Comparison of ENCODE assay signal across 24 cellular contexts in genomic region chr1:157971723-157972122, GRCh38. TPM values are rescaled to one million over a fixed set of nuclear protein-coding genes. Genes with fewer than 3 reads are reported as not detected.
DNase-seq lines count a peak whose midpoint lies in the region; ATAC-seq, FAIRE-seq and TF ChIP-seq lines count a peak whose summit lies in the region.
"Had no signal": no experiment of that assay in that cellular context is flagged by ENCODE, and none has a peak within 500 bp of the region (broad histone marks: within the 10 kb centered on the region; RNA-seq: fewer than 3 reads in every experiment).

No MANE protein-coding gene starts in this region.

- H3K9ac ChIP-seq in H1 (replicated peaks in 1 of 4; ENCODE audit: extremely low read depth in 1 of 4, low read depth in 3 of 4, low read length in 3 of 4), result no peak overlapping the region
- H3K9ac ChIP-seq: BLaER1 treated with 17β-estradiol and CSF1 and Interleukin-3, amounts not matched to agents 10 nM and 100 nM had no signal

- H3K56ac ChIP-seq in H1 (replicated peaks; ENCODE audit: insufficient read length, low read depth, low read length), result no peak overlapping the region

- H3K9me3 ChIP-seq in A549 (peaks cover 20% of the 10 kb centered on the region; the same call in 2 of the 3 replicates), A673 (ENCODE audit: low read depth, low read length, poor library complexity, severe bottlenecking) (peaks cover 10% of the 10 kb centered on the region), HEK293 (ENCODE audit: control insufficient read depth, insufficient read depth, low read depth, low read length) (no peaks in the 10 kb centered on the region), H1 (ENCODE audit: insufficient read depth in 2 of 2, low read depth in 1 of 2, low read length in 1 of 2) (peaks cover 18 to 20% of the 10 kb centered on the region in 2 experiments), ascending aorta (no peaks in the 10 kb centered on the region)
- H3K9me3 ChIP-seq: BE2C had no signal

- H3K36me3 ChIP-seq in A673 (ENCODE audit: insufficient read depth, low read length, poor library complexity, severe bottlenecking), result no peaks in the 10 kb centered on the region
- H3K36me3 ChIP-seq in HEK293 (ENCODE audit: control insufficient read depth in 2 of 2, insufficient read depth in 1 of 2, low read length in 2 of 2), result no peaks in the 10 kb centered on the region
- no peaks in the 10 kb centered on the region for H3K36me3 ChIP-seq in H1 (ENCODE audit: control insufficient read depth in 2 of 4, insufficient read depth in 4 of 4, low read length in 3 of 4)
- H3K36me3 ChIP-seq in ascending aorta, result no peaks in the 10 kb centered on the region
- H3K36me3 ChIP-seq: BE2C; BLaER1 treated with 17β-estradiol and CSF1 and Interleukin-3, amounts not matched to agents 10 nM and 100 nM had no signal

- H3K27me3 Mint-ChIP-seq in activated CD4-positive, alpha-beta T cell treated with anti-CD3 and anti-CD28 coated beads, Interleukin-2, amount 10 ng/mL, durations not matched to agents 24 days and 14 days, result no peaks in the 10 kb centered on the region

- ATAC-seq in A549, result no peak
- ATAC-seq in Right ventricle myocardium inferior, result no peak
- ATAC-seq in GM18909 (IDR thresholded peaks at IDR 0.05; ENCODE audit: poor library complexity, unreplicated experiment), result no peak
- ATAC-seq: HCT116 had no signal

- H3K4me3 Mint-ChIP-seq in activated CD4-positive, alpha-beta T cell treated with anti-CD3 and anti-CD28 coated beads, Interleukin-2, amount 10 ng/mL, durations not matched to agents 24 days and 14 days, result no peak overlapping the region
- H3K4me3 Mint-ChIP-seq: CD14-positive monocyte; CD4-positive, alpha-beta memory T cell; H9; HFFc6 had no signal

- no peak overlapping the region for H2AFZ ChIP-seq in H1 (ENCODE audit: low read length)

- TF ChIP-seq RAD21 in A549 (conservative IDR thresholded peaks at IDR 0.05 in 1 of 2, IDR thresholded peaks at IDR 0.05 in 1 of 2) (no peak), H1 (IDR thresholded peaks at IDR 0.05 in 1 of 2, conservative IDR thresholded peaks at IDR 0.05 in 1 of 2; ENCODE audit: low read depth in 2 of 2, low read length in 2 of 2) (no peak)

- FAIRE-seq in A549 (lab: Jason Lieb, UNC), result no peak
- no peak for FAIRE-seq in H1 (lab: Jason Lieb, UNC)
- FAIRE-seq: GM12891, GM18507 had no signal

- H3K14ac ChIP-seq in H1 (ENCODE audit: insufficient read length), result no peak overlapping the region

- H3K4me1 ChIP-seq in A549, result peaks cover 27% of the 10 kb centered on the region
- peaks cover 50% of the 10 kb centered on the region for H3K4me1 ChIP-seq in A673 (ENCODE audit: insufficient read depth, low read length, poor library complexity, severe bottlenecking)
- H3K4me1 ChIP-seq in HEK293 (ENCODE audit: control insufficient read depth, insufficient read depth, low read length), result no peaks in the 10 kb centered on the region
- H3K4me1 ChIP-seq in H1 (replicated peaks in 1 of 4; ENCODE audit: control insufficient read depth in 3 of 4, insufficient read depth in 4 of 4, low read length in 3 of 4), result 0 out of 7 replicates have a peak, but pooled peaks cover 0 to 2% (median 0%) of the 10 kb centered on the region in 4 experiments
- H3K4me1 ChIP-seq in ascending aorta, result peaks cover 11 to 12% of the 10 kb centered on the region in 2 donors
- H3K4me1 ChIP-seq: BE2C had no signal

- H3K23me2 ChIP-seq in H1 (ENCODE audit: low read depth, low read length), result no peaks in the 10 kb centered on the region

- no peak overlapping the region for H2BK15ac ChIP-seq in H1 (ENCODE audit: low read length)

- H3K27ac ChIP-seq in A549 (no peak overlapping the region), A673 (ENCODE audit: low read depth, low read length, poor library complexity, severe bottlenecking) (peak overlapping the region; percentile 92), HEK293 (ENCODE audit: extremely low read depth, low read depth, low read length) (no peak overlapping the region), H1 (ENCODE audit: low read depth, low read length) (no peak overlapping the region), ascending aorta (no peak overlapping the region)
- H3K27ac ChIP-seq: BLaER1 treated with 17β-estradiol and CSF1 and Interleukin-3, amounts not matched to agents 10 nM and 100 nM had no signal

- no peaks in the 10 kb centered on the region for H3K79me2 ChIP-seq in H1 (ENCODE audit: control insufficient read depth in 1 of 2, insufficient read depth in 2 of 2, low read length in 2 of 2)

- no peaks in the 10 kb centered on the region for H3K36me3 Mint-ChIP-seq in activated CD4-positive, alpha-beta T cell treated with anti-CD3 and anti-CD28 coated beads, Interleukin-2, amount 10 ng/mL, durations not matched to agents 24 days and 14 days (ENCODE audit: low read depth)
- H3K36me3 Mint-ChIP-seq: CD14-positive monocyte; CD4-positive, alpha-beta memory T cell had no signal

- H3K23ac ChIP-seq in H1 (ENCODE audit: insufficient read length), result no peak overlapping the region

- no peaks in the 10 kb centered on the region for H3K79me1 ChIP-seq in H1 (ENCODE audit: low read depth, low read length)

- H3K4me1 Mint-ChIP-seq in activated CD4-positive, alpha-beta T cell treated with anti-CD3 and anti-CD28 coated beads, Interleukin-2, amount 10 ng/mL, durations not matched to agents 24 days and 14 days, result no peaks in the 10 kb centered on the region
- H3K4me1 Mint-ChIP-seq: CD4-positive, alpha-beta memory T cell had no signal

- no peak overlapping the region for H2BK20ac ChIP-seq in H1 (ENCODE audit: low read length)

- H3K4ac ChIP-seq in H1 (replicated peaks; ENCODE audit: insufficient read length, low read depth, low read length), result no peak overlapping the region

- H2BK5ac ChIP-seq in H1 (ENCODE audit: low read depth, low read length), result no peak overlapping the region

- H4K5ac ChIP-seq in H1 (ENCODE audit: insufficient read length, low read depth, low read length), result no peak overlapping the region

- no peak overlapping the region for H3K18ac ChIP-seq in H1 (ENCODE audit: extremely low read depth, low read length)

- POLR2A ChIA-PET in A549 (lab: Yijun Ruan, JAX) (no interaction called here), A673 (lab: Charles Lee; ENCODE audit: low non-redundant PET) (no interaction called here), HEK293 (lab: Yijun Ruan, JAX) (interaction anchor here (1.2 kb wide), 1 partner anchor 20 kb away, joined by 4 read pairs; no protein-coding TSS in a partner anchor), H1 (lab: Charles Lee; ENCODE audit: partially characterized antibody) (interaction anchor here (1.5 kb wide), 1 partner anchor 22 kb away, joined by 6 read pairs; the partner anchor contains the start of gene KIRREL1)

- no peak overlapping the region for H4K8ac ChIP-seq in H1 (ENCODE audit: extremely low read depth, insufficient read depth, low read length)

- H4K20me1 ChIP-seq in H1 (replicated peaks in 1 of 2; ENCODE audit: control insufficient read depth in 1 of 2, insufficient read depth in 2 of 2, low read length in 2 of 2), result no peaks in the 10 kb centered on the region
- H4K20me1 ChIP-seq: BLaER1 treated with 17β-estradiol and CSF1 and Interleukin-3, amounts not matched to agents 10 nM and 100 nM had no signal

- no peak for TF ChIP-seq CTCF in A549 (IDR thresholded peaks at IDR 0.05)
- TF ChIP-seq CTCF in A673 (conservative IDR thresholded peaks at IDR 0.05; ENCODE audit: low read depth, low read length), result no peak
- no peak for TF ChIP-seq CTCF in HEK293 (tag by site-specific recombination; IDR thresholded peaks at IDR 0.05)
- no peak for TF ChIP-seq CTCF in H1 (IDR thresholded peaks at IDR 0.05; ENCODE audit: control extremely low read depth in 1 of 3, insufficient read depth in 1 of 3, low read depth in 1 of 3, low read length in 3 of 3)
- no peak for TF ChIP-seq CTCF in ascending aorta (IDR thresholded peaks at IDR 0.05)

- H3K4me2 ChIP-seq in A549, result no peak overlapping the region
- H3K4me2 ChIP-seq in H1 (ENCODE audit: insufficient read depth in 1 of 2, low read depth in 2 of 2, low read length in 2 of 2), result no peak overlapping the region
- H3K4me2 ChIP-seq: BLaER1 treated with 17β-estradiol and CSF1 and Interleukin-3, amounts not matched to agents 10 nM and 100 nM had no signal

- no peak overlapping the region for H4K91ac ChIP-seq in H1 (replicated peaks; ENCODE audit: insufficient read length, low read length)

- TF ChIP-seq EP300 in A549 (IDR thresholded peaks at IDR 0.05), result no peak
- no peak for TF ChIP-seq EP300 in H1 (IDR thresholded peaks at IDR 0.05; ENCODE audit: borderline replicate concordance in 1 of 2, low read depth in 2 of 2, low read length in 2 of 2)

- no peak overlapping the region for H3K27ac Mint-ChIP-seq in activated CD4-positive, alpha-beta T cell treated with anti-CD3 and anti-CD28 coated beads, Interleukin-2, amount 10 ng/mL, durations not matched to agents 24 days and 14 days
- H3K27ac Mint-ChIP-seq: CD14-positive monocyte; CD4-positive, alpha-beta memory T cell; H9; HFFc6 had no signal

- no peak overlapping the region for H2BK12ac ChIP-seq in H1 (ENCODE audit: low read depth, low read length)

- intact Hi-C loops in A673 (cut with micrococcal nuclease; ENCODE audit: unreplicated experiment) (no loop called here), Right ventricle myocardium inferior (cut with DNase I) (no loop called here), ascending aorta (cut with DNase I) (no loop called here)
- intact Hi-C loops in activated CD4-positive, alpha-beta T cell treated with anti-CD3 and anti-CD28 coated beads, Interleukin-2, amount 10 ng/mL, durations not matched to agents 24 days and 14 days (cut with micrococcal nuclease), result no loop called here

- H3K27me3 ChIP-seq in A673 (replicated peaks; ENCODE audit: insufficient read depth, low read depth, low read length, poor library complexity), result no peaks in the 10 kb centered on the region
- H3K27me3 ChIP-seq in H1 (replicated peaks in 1 of 4; ENCODE audit: control insufficient read depth in 3 of 4, extremely low read depth in 1 of 4, insufficient read depth in 3 of 4, low read length in 3 of 4), result no peaks in the 10 kb centered on the region
- no peaks in the 10 kb centered on the region for H3K27me3 ChIP-seq in ascending aorta
- H3K27me3 ChIP-seq: BE2C; BLaER1 treated with 17β-estradiol and CSF1 and Interleukin-3, amounts not matched to agents 10 nM and 100 nM had no signal

- H2AK5ac ChIP-seq in H1 (ENCODE audit: low read depth, low read length), result no peak overlapping the region

- TF ChIP-seq POLR2A in A549 (IDR thresholded peaks at IDR 0.05; ENCODE audit: low read length) (no peak), H1 (IDR thresholded peaks at IDR 0.05; ENCODE audit: control extremely low read depth in 1 of 2, low read depth in 2 of 2, low read length in 2 of 2) (no peak)

- CTCF ChIA-PET in A549 (lab: Yijun Ruan, JAX), result interaction anchor here (1.0 to 42.7 kb wide), 8 partner anchors 8 to 141 kb away, joined by 3 to 2212 read pairs (median 30); partner anchors contain the start of gene KIRREL1
- CTCF ChIA-PET in A673 (lab: Charles Lee), result no interaction called here
- CTCF ChIA-PET in HEK293 (lab: Yijun Ruan, JAX), result interaction anchor here (1.1 to 18.5 kb wide), 7 partner anchors 9 to 149 kb away, joined by 3 to 805 read pairs (median 27); partner anchors contain the start of gene KIRREL1
- CTCF ChIA-PET in H1 (lab: Charles Lee; ENCODE audit: partially characterized antibody), result interaction anchor here (1.2 to 53.4 kb wide), 7 partner anchors 8 to 138 kb away, joined by 3 to 2918 read pairs (median 51); partner anchors contain the start of gene KIRREL1

- BruUV-seq in A673 (replicated peaks; lab: Mats Ljungman, UMichigan), result no TSS peak

- no peak overlapping the region for H2BK120ac ChIP-seq in H1 (replicated peaks; ENCODE audit: low read depth, low read length)

- no peak for DNase-seq in A549 (ENCODE audit: low read depth in 1 of 2, low spot score in 1 of 2)
- DNase-seq in A673 (ENCODE audit: low spot score), result no peak
- DNase-seq in H1 (ENCODE audit: low read depth in 1 of 2, low spot score in 2 of 2), result no peak
- DNase-seq in Right ventricle myocardium inferior (ENCODE audit: missing footprints), result no peak
- no peak for DNase-seq in ascending aorta (ENCODE audit: low spot score in 2 of 2)
- DNase-seq in activated CD4-positive, alpha-beta T cell treated with anti-CD3 and anti-CD28 coated beads, Interleukin-2, amount 10 ng/mL, durations not matched to agents 24 days and 14 days, result no peak
- DNase-seq: ACHN; AML-193; BE2C; Calu3; CD4-positive, alpha-beta memory T cell; COR-L47; DMS53; DMS79 treated with DMSO at 0.1 percent for 48 hours; GF-D8; H9; HFFc6 had no signal

- no peak overlapping the region for H3K4me3 ChIP-seq in A549
- H3K4me3 ChIP-seq in A673 (ENCODE audit: low read depth, low read length, poor library complexity, severe bottlenecking), result no peak overlapping the region
- no peak overlapping the region for H3K4me3 ChIP-seq in HEK293 (ENCODE audit: low read depth, low read length)
- H3K4me3 ChIP-seq in H1 (ENCODE audit: extremely low read depth in 1 of 4, insufficient read depth in 2 of 4, low read depth in 3 of 4, low read length in 4 of 4), result no peak overlapping the region
- H3K4me3 ChIP-seq in ascending aorta, result no peak overlapping the region
- H3K4me3 ChIP-seq: BLaER1 treated with 17β-estradiol and CSF1 and Interleukin-3, amounts not matched to agents 10 nM and 100 nM had no signal

- H3K9me3 Mint-ChIP-seq in activated CD4-positive, alpha-beta T cell treated with anti-CD3 and anti-CD28 coated beads, Interleukin-2, amount 10 ng/mL, durations not matched to agents 24 days and 14 days, result no peaks in the 10 kb centered on the region

RNA-seq across cellular contexts. Expression of gene KIRREL1, which starts 21.7 kb away (rescaled TPM):
- polyA plus RNA-seq in A549 (2011; rRNA removed), result 18.7 and 26.2 TPM in 2 replicates
- polyA plus RNA-seq in A549 (2012; cell fraction: cytosol; rRNA removed), result 18.7 and 25.7 TPM in 2 replicates
- polyA plus RNA-seq in A549 (2012; cell fraction: nucleus; rRNA removed), result 56.7 and 57.8 TPM in 2 replicates
- polyA plus RNA-seq in A549 (2017; fragmentation: RNase III; extraction: RNeasy Plus Mini Kit Qiagen cat#74134 plus additional on column Dnase treatment), result 41.3 to 43.8 TPM (median 41.3 TPM) in 3 replicates
- 41.2 and 49.0 TPM in 2 replicates for polyA minus RNA-seq in A549 (2011; rRNA and poly(A)+ RNA removed)
- 187 and 211 TPM in 2 replicates for total RNA-seq in A673 (2021)
- 39.0 and 41.8 TPM in 2 replicates for total RNA-seq in H1 (2021; fragmentation: NEBNext Ultra II Directional; extraction: Animal tissue kit (Norgen Biotek cat#: 25700))
- polyA plus RNA-seq in H1 (2011; rRNA removed), result 14.2 and 22.9 TPM in 2 replicates
- polyA plus RNA-seq in H1 (2011; cell fraction: cytosol; rRNA removed), result 12.9 TPM
- 36.8 TPM for polyA plus RNA-seq in H1 (2011; cell fraction: nucleus; rRNA removed)
- 19.9 to 26.0 TPM (median 24.2 TPM) in 4 replicates for polyA plus RNA-seq in H1 (2012, experiment 1 of 2)
- 13.6 TPM for polyA plus RNA-seq in H1 (2012, experiment 2 of 2)
- 25.7 TPM for polyA plus RNA-seq in H1 (2013, experiment 1 of 2)
- polyA plus RNA-seq in H1 (2013, experiment 2 of 2), result 28.4 TPM
- polyA minus RNA-seq in H1 (2011; rRNA and poly(A)+ RNA removed), result 27.1 and 34.3 TPM in 2 replicates
- 19.2 TPM for polyA minus RNA-seq in H1 (2011; cell fraction: cytosol; rRNA and poly(A)+ RNA removed)
- 21.7 TPM for polyA minus RNA-seq in H1 (2011; cell fraction: nucleus; rRNA and poly(A)+ RNA removed)
- 11.3 TPM for total RNA-seq in Right ventricle myocardium inferior
- total RNA-seq in ascending aorta, result 114 TPM
- 0.02 TPM in 1 of 2 replicates, not detected in the other for total RNA-seq in activated CD4-positive, alpha-beta T cell treated with anti-CD3 and anti-CD28 coated beads, Interleukin-2, amount 10 ng/mL, durations not matched to agents 24 days and 14 days
- total RNA-seq: CD4-positive, alpha-beta memory T cell had no signal
- polyA plus RNA-seq: CD14-positive monocyte; CD4-positive, alpha-beta memory T cell had no signal

Comparison
In these comparisons a context has a peak if more than half of its experiments do, and no peak if none do; other contexts are left out.
1. RNA of gene KIRREL1, which starts 21.7 kb away (total RNA-seq): 187 to 211 TPM in A673, 114 TPM in ascending aorta (single experiment), 39.0 to 41.8 TPM in H1 and 11.3 TPM in Right ventricle myocardium inferior (single experiment); 0.02 TPM in activated CD4-positive, alpha-beta T cell treated with anti-CD3 and anti-CD28 coated beads, Interleukin-2, amount 10 ng/mL, durations not matched to agents 24 days and 14 days; every median in the first group is over 10 times any median in the second.
2. POLR2A ChIA-PET loops: an anchor here in HEK293 (1.2 kb wide) and H1 (1.5 kb wide); none called in A549 and A673.